ENCODE assay signal across 26 cellular contexts in genomic region chr15:74525328-74525727, GRCh38. TPM values are rescaled to one million over a fixed set of nuclear protein-coding genes. Genes with fewer than 3 reads are reported as not detected.
DNase-seq lines count a peak whose midpoint lies in the region; FAIRE-seq and TF ChIP-seq lines count a peak whose summit lies in the region.
"Had no signal": no experiment of that assay in that cellular context is flagged by ENCODE, and none has a peak within 500 bp of the region (broad histone marks: within the 10 kb centered on the region; RNA-seq: fewer than 3 reads in every experiment).

No MANE protein-coding gene starts in this region.

- no peak overlapping the region for H2AFZ ChIP-seq in endothelial cell of umbilical vein (ENCODE audit: low read depth, low read length)
- H2AFZ ChIP-seq in trophoblast cell (ENCODE audit: insufficient read depth, low read length, poor library complexity) = no peak overlapping the region

- peak overlapping the region; percentile 74 for H2AK5ac ChIP-seq in trophoblast cell (ENCODE audit: low read length)

- no peak overlapping the region for H3K9ac ChIP-seq in endothelial cell of umbilical vein (replicated peaks; ENCODE audit: extremely low read depth, insufficient read depth, low read length)
- H3K9ac ChIP-seq in trophoblast cell (ENCODE audit: low read length) = no peak overlapping the region

- no peak overlapping the region for H3K18ac ChIP-seq in trophoblast cell (ENCODE audit: low read length)

- peak overlapping the region; percentile 59 for H4K91ac ChIP-seq in trophoblast cell (ENCODE audit: low read depth, low read length)

- no peaks in the 10 kb centered on the region for H4K20me1 ChIP-seq in endothelial cell of umbilical vein (replicated peaks; ENCODE audit: control insufficient read depth, extremely low read depth, insufficient read depth, low read length)

- no peak overlapping the region for H4K8ac ChIP-seq in trophoblast cell (ENCODE audit: low read depth, low read length)

- intact Hi-C loops in endothelial cell of umbilical vein (cut with micrococcal nuclease) (loop anchor here (1.0 kb wide), 1 partner anchor 15 kb away; no protein-coding TSS in a partner anchor), ascending aorta (cut with DNase I) (no loop called here)

- peaks cover 19% of the 10 kb centered on the region for H3K4me1 ChIP-seq in HAP-1
- peaks cover 21% of the 10 kb centered on the region for H3K4me1 ChIP-seq in SJSA1 (replicated peaks)
- H3K4me1 ChIP-seq in endothelial cell of umbilical vein (ENCODE audit: control insufficient read depth, extremely low read depth, insufficient read depth, low read length) = peaks cover 14% of the 10 kb centered on the region
- peaks cover 2 to 5% of the 10 kb centered on the region in 2 experiments for H3K4me1 ChIP-seq in trophoblast cell (ENCODE audit: control insufficient read depth in 1 of 2, insufficient read depth in 2 of 2, low read length in 2 of 2)
- no peaks in the 10 kb centered on the region for H3K4me1 ChIP-seq in ascending aorta
- H3K4me1 ChIP-seq: body of pancreas, pancreas, Peyer's patch, right atrium auricular region had no signal

- peaks cover 6% of the 10 kb centered on the region for H3K79me1 ChIP-seq in trophoblast cell (ENCODE audit: low read length)

- no peaks in the 10 kb centered on the region for H3K27me3 ChIP-seq in HAP-1 (ENCODE audit: low read depth)
- no peaks in the 10 kb centered on the region for H3K27me3 ChIP-seq in SJSA1 (replicated peaks)
- no peaks in the 10 kb centered on the region for H3K27me3 ChIP-seq in endothelial cell of umbilical vein (ENCODE audit: control insufficient read depth in 2 of 2, insufficient read depth in 2 of 2, low read length in 2 of 2)
- H3K27me3 ChIP-seq in trophoblast cell (ENCODE audit: insufficient read depth, low read length) = no peaks in the 10 kb centered on the region
- H3K27me3 ChIP-seq in ascending aorta = no peaks in the 10 kb centered on the region
- H3K27me3 ChIP-seq: body of pancreas, pancreas, Peyer's patch, right atrium auricular region had no signal

- H4K12ac ChIP-seq in trophoblast cell (ENCODE audit: low read depth, low read length) = no peak overlapping the region

- H3K27ac ChIP-seq in SJSA1 = peak overlapping the region; percentile 30
- H3K27ac ChIP-seq in endothelial cell of umbilical vein (ENCODE audit: insufficient read depth, low read depth, low read length) = peak overlapping the region; percentile 43
- H3K27ac ChIP-seq in trophoblast cell (ENCODE audit: low read depth, low read length) = no peak overlapping the region
- H3K27ac ChIP-seq in ascending aorta = no peak overlapping the region
- H3K27ac ChIP-seq: body of pancreas, pancreas, Peyer's patch, right atrium auricular region had no signal

- dilution Hi-C loops in endothelial cell of umbilical vein (cut with MboI; ENCODE audit: extremely low pct_ligation_motif_present, low sequenced_read_pairs) = no loop called here

- in situ Hi-C loops in HAP-1 (cut with MboI; ENCODE audit: low sequenced_read_pairs) = no loop called here

- TF ChIP-seq CTCF in endothelial cell of umbilical vein (IDR thresholded peaks at IDR 0.05; ENCODE audit: extremely low read depth in 1 of 2, insufficient read depth in 1 of 2, low read depth in 1 of 2, low read length in 2 of 2) (no peak), ascending aorta (IDR thresholded peaks at IDR 0.05) (no peak)

- H3K4me3 ChIP-seq in HAP-1 (no peak overlapping the region), SJSA1 (no peak overlapping the region), endothelial cell of umbilical vein (replicated peaks in 1 of 3; ENCODE audit: insufficient read depth in 1 of 3, low read depth in 1 of 3, low read length in 3 of 3) (no peak overlapping the region), trophoblast cell (ENCODE audit: low read depth, low read length) (no peak overlapping the region), ascending aorta (no peak overlapping the region)
- H3K4me3 ChIP-seq: body of pancreas, pancreas, Peyer's patch, right atrium auricular region had no signal

- WGBS in trophoblast cell (ENCODE audit: extremely low coverage, insufficient coverage, insufficient read length) = no CpG with 5 or more reads among the region's 1 CpG

- no peak overlapping the region for H3K4ac ChIP-seq in trophoblast cell (ENCODE audit: low read depth, low read length)

- H3K14ac ChIP-seq in trophoblast cell (ENCODE audit: low read length) = no peak overlapping the region

- H3K9me3 ChIP-seq in HAP-1 (no peaks in the 10 kb centered on the region), SJSA1 (replicated peaks) (no peaks in the 10 kb centered on the region), endothelial cell of umbilical vein (replicated peaks; ENCODE audit: control insufficient read depth, insufficient read depth, low read length) (no peaks in the 10 kb centered on the region), trophoblast cell (ENCODE audit: insufficient read depth, low read depth, low read length) (no peaks in the 10 kb centered on the region), ascending aorta (no peaks in the 10 kb centered on the region)
- H3K9me3 ChIP-seq: body of pancreas, pancreas, Peyer's patch, right atrium auricular region had no signal

- H2BK120ac ChIP-seq in trophoblast cell (ENCODE audit: insufficient read depth, low read length, poor library complexity) = no peak overlapping the region

- H3K4me2 ChIP-seq in endothelial cell of umbilical vein (ENCODE audit: insufficient read depth, low read length) = peak overlapping the region; percentile 35
- no peak overlapping the region for H3K4me2 ChIP-seq in trophoblast cell (ENCODE audit: low read length)

- TF ChIP-seq POLR2A in endothelial cell of umbilical vein (IDR thresholded peaks at IDR 0.05; ENCODE audit: low read depth, low read length) = no peak

- no peaks in the 10 kb centered on the region for H3K9me1 ChIP-seq in endothelial cell of umbilical vein (replicated peaks; ENCODE audit: control insufficient read depth, extremely low read depth, insufficient read depth, low read length)

- H3K79me2 ChIP-seq in endothelial cell of umbilical vein (ENCODE audit: control insufficient read depth, insufficient read depth, low read length) = no peaks in the 10 kb centered on the region
- no peaks in the 10 kb centered on the region for H3K79me2 ChIP-seq in trophoblast cell (ENCODE audit: control insufficient read depth, insufficient read depth, low read length, poor library complexity)

- POLR2A ChIA-PET in endothelial cell of umbilical vein (lab: Charles Lee) = no interaction called here

- FAIRE-seq in endothelial cell of umbilical vein (lab: Jason Lieb, UNC) = peak; percentile 80
- FAIRE-seq: GM18507, pancreas, small intestine had no signal

- peak overlapping the region; percentile 44 for H2BK12ac ChIP-seq in trophoblast cell (ENCODE audit: low read length)

- CTCF ChIA-PET in endothelial cell of umbilical vein (lab: Charles Lee) = no interaction called here

- H2BK5ac ChIP-seq in trophoblast cell (ENCODE audit: low read depth, low read length, poor library complexity) = no peak overlapping the region

- H3K36me3 ChIP-seq in HAP-1 (replicated peaks) (no peaks in the 10 kb centered on the region), SJSA1 (no peaks in the 10 kb centered on the region), endothelial cell of umbilical vein (ENCODE audit: control insufficient read depth in 2 of 2, extremely low read depth in 1 of 2, insufficient read depth in 2 of 2, low read length in 2 of 2) (no peaks in the 10 kb centered on the region), trophoblast cell (ENCODE audit: control insufficient read depth in 1 of 2, insufficient read depth in 2 of 2, low read length in 2 of 2) (no peaks in the 10 kb centered on the region), ascending aorta (no peaks in the 10 kb centered on the region)
- H3K36me3 ChIP-seq: pancreas, Peyer's patch, right atrium auricular region had no signal

- peak; percentile 60 to 61 for DNase-seq in HAP-1 (ENCODE audit: low spot score in 2 of 2)
- no peak for DNase-seq in SJSA1 (ENCODE audit: low read depth in 1 of 2, low spot score in 2 of 2)
- DNase-seq in endothelial cell of umbilical vein (ENCODE audit: low read depth, low spot score) = peak; percentile 83
- DNase-seq in trophoblast cell = no peak
- DNase-seq in NCI-H187 treated with DMSO at 0.1 percent for 48 hours (lab: John Stamatoyannopoulos, UW) = no peak
- no peak for DNase-seq in ascending aorta (ENCODE audit: low spot score in 2 of 2)
- no peak for DNase-seq in GM03348 (ENCODE audit: low spot score)
- no peak for DNase-seq in T-helper 1 cell
- DNase-seq: activated CD4-positive, alpha-beta T cell treated with anti-CD3 and anti-CD28 coated beads for 36 hours; activated CD8-positive, alpha-beta T cell treated with anti-CD3 and anti-CD28 coated beads, Interleukin-2, amount 10 ng/mL, durations not matched to agents 7 days and 5 days; activated naive CD4-positive, alpha-beta T cell treated with anti-CD3 and anti-CD28 coated beads for 36 hours; body of pancreas; DND-41; immature natural killer cell; mesendoderm; NCI-H1105 treated with DMSO at 0.1 percent for 48 hours; NCI-H1930; NCI-H69; pancreas; Peyer's patch; SHP77 treated with DMSO at 0.1 percent for 48 hours; stimulated activated naive CD8-positive, alpha-beta T cell treated with anti-CD3 and anti-CD28 coated beads, Interleukin-15, Interleukin-2, amounts not matched to agents 100 U/mL and 50 U/mL, for 24 hours; T-helper 9 cell had no signal

- BruUV-seq in endothelial cell of umbilical vein (replicated peaks; lab: Mats Ljungman, UMichigan) = no TSS peak

- no peak overlapping the region for H3K23ac ChIP-seq in trophoblast cell (ENCODE audit: low read length)

TF ChIP-seq in endothelial cell of umbilical vein, 7 proteins besides CTCF, POLR2A, EP300 and RAD21:
- TF ChIP-seq GATA2 (IDR thresholded peaks at IDR 0.05; ENCODE audit: insufficient read depth, insufficient read length, low read depth, low read length) = peak; percentile 22
- TF ChIP-seq MYC (IDR thresholded peaks at IDR 0.05; ENCODE audit: low read depth, low read length) = no peak

RNA-seq across cellular contexts. Expression of gene ARID3B, which starts 15.7 kb away (rescaled TPM):
- total RNA-seq in SJSA1 (2014; rRNA removed; shearing (Covaris generic)) = 0.44 and 1.4 TPM in 2 replicates
- total RNA-seq in endothelial cell of umbilical vein (9.5 and 10.0 TPM in 2 replicates), ascending aorta (13.3 TPM)
- polyA plus RNA-seq in endothelial cell of umbilical vein = 6.2 and 7.0 TPM in 2 replicates
- 3.7 and 4.8 TPM in 2 replicates for polyA plus RNA-seq in endothelial cell of umbilical vein (2011; cell fraction: cytosol; rRNA removed)
- 20.4 and 21.0 TPM in 2 replicates for polyA plus RNA-seq in endothelial cell of umbilical vein (2011; cell fraction: nucleus; rRNA removed)
- polyA plus RNA-seq in endothelial cell of umbilical vein (2012) = 3.1 and 4.3 TPM in 2 replicates
- 8.4 and 9.7 TPM in 2 replicates for polyA minus RNA-seq in endothelial cell of umbilical vein
- 3.4 TPM for polyA minus RNA-seq in endothelial cell of umbilical vein (2011; cell fraction: cytosol; rRNA and poly(A)+ RNA removed)
- 9.6 and 11.8 TPM in 2 replicates for polyA minus RNA-seq in endothelial cell of umbilical vein (2011; cell fraction: nucleus; rRNA and poly(A)+ RNA removed)
- 92.5 and 95.1 TPM in 2 replicates for polyA plus RNA-seq in trophoblast cell (2013)

Comparison
In these comparisons a context has a peak if more than half of its experiments do, and no peak if none do; other contexts are left out.
1. DNase-seq: peak in HAP-1 (2 of 2) and endothelial cell of umbilical vein (single experiment); none in SJSA1 (0 of 2), trophoblast cell (0 of 2), NCI-H187 treated with DMSO at 0.1 percent for 48 hours (single experiment), ascending aorta (0 of 2), GM03348 (single experiment) and T-helper 1 cell (0 of 5).
2. H3K27ac ChIP-seq: peak in SJSA1 (single experiment) and endothelial cell of umbilical vein (single experiment); none in trophoblast cell (single experiment) and ascending aorta (0 of 2).